In genomic region chr11:27506200-27507182, GRCh38 we compare ENCODE assay signal across 8 cellular contexts. TPM values are rescaled to one million over a fixed set of nuclear protein-coding genes. Genes with fewer than 3 reads are reported as not detected.
DNase-seq lines count a peak whose midpoint lies in the region; ATAC-seq, FAIRE-seq and TF ChIP-seq lines count a peak whose summit lies in the region.

LIN7C (minus strand) TSS chr11:27506769; CDS start chr11:27506752, 17 bp downstream.

- peak within 1 kb of the TSS; percentile 93 to 100 (median 98) for H3K4me3 Mint-ChIP-seq in naive thymus-derived CD8-positive, alpha-beta T cell

- peak; percentile 92 for ATAC-seq in DND-41 (ENCODE audit: insufficient read depth, low read depth)
- ATAC-seq in GM21737 (IDR thresholded peaks at IDR 0.05; ENCODE audit: unreplicated experiment): peak; percentile 97
- peak; percentile 92 to 93 for ATAC-seq in naive thymus-derived CD8-positive, alpha-beta T cell

- H3K27ac ChIP-seq in DND-41 (ENCODE audit: low read length) (peak within 1 kb of the TSS; percentile 97), KMS-11 (peak within 1 kb of the TSS; percentile 77), fibroblast of lung (ENCODE audit: insufficient read depth, low read length) (peak within 1 kb of the TSS; percentile 94)

- H3K27me3 ChIP-seq in DND-41 (ENCODE audit: insufficient read depth, low read length, poor library complexity) (no peaks in the 10 kb centered on the region), KMS-11 (ENCODE audit: insufficient read depth, low read depth) (no peaks in the 10 kb centered on the region), fibroblast of lung (ENCODE audit: control insufficient read depth, insufficient read depth, low read length) (no peaks in the 10 kb centered on the region)

- FAIRE-seq in RCC 7860 (lab: Jason Lieb, UNC): no peak

- H3K4me1 ChIP-seq in DND-41 (ENCODE audit: insufficient read depth, low read length) (peaks cover 31% of the 10 kb centered on the region), KMS-11 (ENCODE audit: low read depth, poor library complexity, severe bottlenecking) (peaks cover 40% of the 10 kb centered on the region), fibroblast of lung (ENCODE audit: control insufficient read depth, extremely low read depth, insufficient read depth, low read length) (peaks cover 2% of the 10 kb centered on the region)

- H3K36me3 ChIP-seq in DND-41 (ENCODE audit: insufficient read depth, low read length) (peaks cover 19% of the 10 kb centered on the region), KMS-11 (ENCODE audit: insufficient read depth) (no peaks in the 10 kb centered on the region), fibroblast of lung (ENCODE audit: control insufficient read depth, insufficient read depth, low read length) (no peaks in the 10 kb centered on the region)

- peaks cover 0 to 20% (median 3%) of the 10 kb centered on the region in 3 donors for H3K36me3 Mint-ChIP-seq in naive thymus-derived CD8-positive, alpha-beta T cell

- H3K27me3 Mint-ChIP-seq in naive thymus-derived CD8-positive, alpha-beta T cell: no peaks in the 10 kb centered on the region

- DNase-seq in DND-41 (peak; percentile 95), RCC 7860 (ENCODE audit: low spot score) (peak; percentile 87), activated T-helper 1 cell treated with Interleukin-2 at 50 U/mL for 16 hours (ENCODE audit: low read depth) (peak; percentile 89), fibroblast of lung (ENCODE audit: low read depth in 2 of 2) (peak; percentile 90 to 95)
- peak; percentile 87 to 99 (median 93) for DNase-seq in naive thymus-derived CD8-positive, alpha-beta T cell
- DNase-seq in stimulated activated naive CD4-positive, alpha-beta T cell (lab: John Stamatoyannopoulos, UW): peak; percentile 90 to 97 (median 94)

- no peaks in the 10 kb centered on the region for H3K9me3 Mint-ChIP-seq in naive thymus-derived CD8-positive, alpha-beta T cell

- POLR2A ChIA-PET in naive thymus-derived CD8-positive, alpha-beta T cell (lab: Charles Lee): interaction anchor here (0.5 to 1.4 kb wide), 4 partner anchors 8 to 143 kb away, joined by 3 to 5 read pairs (median 4); partner anchors contain the start of genes CCDC34 and LGR4

- H3K4me1 Mint-ChIP-seq in naive thymus-derived CD8-positive, alpha-beta T cell: peaks cover 20 to 63% (median 59%) of the 10 kb centered on the region in 4 donors

- no peaks in the 10 kb centered on the region for H3K9me3 ChIP-seq in DND-41 (ENCODE audit: insufficient read depth, low read length, severe bottlenecking)
- H3K9me3 ChIP-seq in fibroblast of lung (ENCODE audit: control insufficient read depth, insufficient read depth, low read depth, low read length): no peaks in the 10 kb centered on the region

- H2AFZ ChIP-seq in DND-41 (ENCODE audit: low read depth, low read length) (peak within 1 kb of the TSS; percentile 99), KMS-11 (ENCODE audit: low read depth) (peak within 1 kb of the TSS; percentile 75), fibroblast of lung (ENCODE audit: low read length) (peak within 1 kb of the TSS; percentile 100)

- peaks cover 11% of the 10 kb centered on the region; the same call in 1 of the 2 replicates for H4K20me1 ChIP-seq in DND-41 (ENCODE audit: insufficient read depth, low read length)
- no peaks in the 10 kb centered on the region for H4K20me1 ChIP-seq in KMS-11 (ENCODE audit: insufficient read depth)
- no peaks in the 10 kb centered on the region for H4K20me1 ChIP-seq in fibroblast of lung (ENCODE audit: control insufficient read depth, extremely low read depth, insufficient read depth, low read length)

- H3K4me3 ChIP-seq in DND-41 (ENCODE audit: low read depth in 1 of 2, low read length in 2 of 2) (peak within 1 kb of the TSS; percentile 84 to 96), KMS-11 (IDR thresholded peaks at IDR 0.05; ENCODE audit: insufficient read depth, low read depth, low read length) (peak within 1 kb of the TSS; percentile 65), fibroblast of lung (replicated peaks in 1 of 4; ENCODE audit: control extremely low read depth in 1 of 4, insufficient read depth in 1 of 4, low read depth in 3 of 4, low read length in 4 of 4) (peak within 1 kb of the TSS; percentile 97 to 100 (median 98))

- H3K79me2 ChIP-seq in DND-41 (ENCODE audit: insufficient read depth, low read length) (peaks cover 62% of the 10 kb centered on the region), KMS-11 (ENCODE audit: insufficient read depth, low read depth) (peaks cover 48% of the 10 kb centered on the region), fibroblast of lung (ENCODE audit: control insufficient read depth, insufficient read depth, low read length) (peaks cover 48% of the 10 kb centered on the region)

- peak within 1 kb of the TSS; percentile 98 for H3K4me2 ChIP-seq in DND-41 (ENCODE audit: insufficient read depth, low read length)
- peak within 1 kb of the TSS; percentile 79 for H3K4me2 ChIP-seq in KMS-11
- H3K4me2 ChIP-seq in fibroblast of lung (ENCODE audit: extremely low read depth, insufficient read depth, low read length): peak within 1 kb of the TSS; percentile 98

- H3K27ac Mint-ChIP-seq in naive thymus-derived CD8-positive, alpha-beta T cell: peak within 1 kb of the TSS; percentile 91 to 100 (median 98)

- H3K9ac ChIP-seq in DND-41 (ENCODE audit: low read depth, low read length) (peak within 1 kb of the TSS; percentile 92), KMS-11 (peak within 1 kb of the TSS; percentile 90), fibroblast of lung (ENCODE audit: insufficient read depth, low read length) (peak within 1 kb of the TSS; percentile 93)

- TF ChIP-seq CTCF in DND-41 (IDR thresholded peaks at IDR 0.05; ENCODE audit: borderline replicate concordance, extremely low read depth, low read length, poor library complexity, severe bottlenecking) (peak; percentile 17), KMS-11 (conservative IDR thresholded peaks at IDR 0.05; ENCODE audit: low read depth, low read length) (no peak), fibroblast of lung (conservative IDR thresholded peaks at IDR 0.05 in 1 of 2, IDR thresholded peaks at IDR 0.05 in 1 of 2; ENCODE audit: low read depth in 1 of 2, low read length in 2 of 2) (no peak)

RNA-seq across cellular contexts. Expression of gene LIN7C, which starts in this region (rescaled TPM):
- 58.6 and 62.6 TPM in 2 replicates for total RNA-seq in fibroblast of lung
- 40.6 and 43.2 TPM in 2 replicates for polyA plus RNA-seq in fibroblast of lung
- polyA plus RNA-seq in fibroblast of lung (2012): 10.4 and 14.5 TPM in 2 replicates
- 5.8 and 6.6 TPM in 2 replicates for polyA minus RNA-seq in fibroblast of lung (ENCODE audit: low replicate concordance)
- total RNA-seq in naive thymus-derived CD8-positive, alpha-beta T cell: 10 to 100 TPM; 32.2 to 33.6 TPM
- 10 to 100 TPM; 10.9 to 13.6 (median 13.2) TPM for polyA plus RNA-seq in naive thymus-derived CD8-positive, alpha-beta T cell

Comparison
In these comparisons a context has a peak if more than half of its experiments do, and no peak if none do; other contexts are left out.
1. Peak in every context shown above with its lines: DNase-seq, ATAC-seq, H3K4me3 ChIP-seq and H3K27ac ChIP-seq.